Comparison of ENCODE assay signal across 16 cellular contexts in genomic region chr17:48860034-48860433, GRCh38. TPM values are rescaled to one million over a fixed set of nuclear protein-coding genes. Genes with fewer than 3 reads are reported as not detected.
DNase-seq lines count a peak whose midpoint lies in the region; ATAC-seq, FAIRE-seq and TF ChIP-seq lines count a peak whose summit lies in the region.
"Had no signal": no experiment of that assay in that cellular context is flagged by ENCODE, and none has a peak within 500 bp of the region (broad histone marks: within the 10 kb centered on the region; RNA-seq: fewer than 3 reads in every experiment).

No MANE protein-coding gene starts in this region.

- TF ChIP-seq RAD21 in HepG2 (CRISPR knock-in tag; IDR thresholded peaks at IDR 0.05) = no peak

- DNase-seq in HepG2 (ENCODE audit: low spot score) = no peak
- DNase-seq in right lobe of liver = no peak
- no peak for DNase-seq in PC-9
- DNase-seq in endothelial cell (ENCODE audit: low spot score) = no peak
- no peak for DNase-seq in smooth muscle cell (lab: John Stamatoyannopoulos, UW; ENCODE audit: unreplicated experiment)
- DNase-seq in stimulated activated CD4-positive, alpha-beta T cell treated with anti-CD3 and anti-CD28 coated beads, Interleukin-15, amount 100 ng/mL, for 24 hours = no peak
- DNase-seq in stimulated activated naive CD8-positive, alpha-beta T cell treated with anti-CD3 and anti-CD28 coated beads, Interleukin-15, amount 100 ng/mL, for 72 hours = no peak
- no peak for DNase-seq in NCI-H748 (lab: John Stamatoyannopoulos, UW; ENCODE audit: unreplicated experiment)
- DNase-seq: activated gamma-delta T cell treated with Interleukin-2 at 50 U/mL for 16 hours, foreskin keratinocyte, KG1, left ventricle myocardium inferior, NCI-H510A, OCI-M1, testis had no signal

- H3K27ac ChIP-seq in HepG2 (ENCODE audit: extremely low read length, insufficient read depth, low read length) (no peak overlapping the region), right lobe of liver (no peak overlapping the region), PC-9 (no peak overlapping the region), smooth muscle cell (ENCODE audit: low read depth) (no peak overlapping the region)
- H3K27ac ChIP-seq: foreskin keratinocyte, left ventricle myocardium inferior, testis had no signal

- H3K27me3 Mint-ChIP-seq in endothelial cell (ENCODE audit: unreplicated experiment) = no peaks in the 10 kb centered on the region
- no peaks in the 10 kb centered on the region for H3K27me3 Mint-ChIP-seq in stimulated activated naive CD8-positive, alpha-beta T cell treated with anti-CD3 and anti-CD28 coated beads, Interleukin-15, amount 100 ng/mL, for 72 hours

- H3K36me3 ChIP-seq in HepG2 (replicated peaks in 1 of 2; ENCODE audit: control insufficient read depth in 1 of 2, insufficient read depth in 2 of 2, low read length in 2 of 2) = peaks cover 23 to 46% of the 10 kb centered on the region in 2 experiments
- H3K36me3 ChIP-seq in right lobe of liver = peaks cover 0 to 90% (median 31%) of the 10 kb centered on the region in 4 donors
- no peaks in the 10 kb centered on the region for H3K36me3 ChIP-seq in PC-9 (ENCODE audit: low read depth)
- peaks cover 6% of the 10 kb centered on the region for H3K36me3 ChIP-seq in smooth muscle cell (ENCODE audit: low read depth)

- no peaks in the 10 kb centered on the region for H3K27me3 ChIP-seq in HepG2 (ENCODE audit: control insufficient read depth in 1 of 2, insufficient read depth in 2 of 2, low read length in 2 of 2)
- no peaks in the 10 kb centered on the region for H3K27me3 ChIP-seq in right lobe of liver
- no peaks in the 10 kb centered on the region for H3K27me3 ChIP-seq in PC-9 (ENCODE audit: insufficient read depth, low read depth)
- H3K27me3 ChIP-seq in smooth muscle cell (ENCODE audit: low read depth) = no peaks in the 10 kb centered on the region
- H3K27me3 ChIP-seq: foreskin keratinocyte, testis had no signal

- TF ChIP-seq EP300 in HepG2 (IDR thresholded peaks at IDR 0.05; ENCODE audit: low read depth in 2 of 2, low read length in 2 of 2) = no peak
- no peak for TF ChIP-seq EP300 in HepG2 (CRISPR knock-in tag; IDR thresholded peaks at IDR 0.05; ENCODE audit: borderline replicate concordance)

- H3K9me3 Mint-ChIP-seq in endothelial cell (ENCODE audit: unreplicated experiment) = no peaks in the 10 kb centered on the region
- H3K9me3 Mint-ChIP-seq in stimulated activated naive CD8-positive, alpha-beta T cell treated with anti-CD3 and anti-CD28 coated beads, Interleukin-15, amount 100 ng/mL, for 72 hours = no peaks in the 10 kb centered on the region

- H4K20me1 ChIP-seq in HepG2 (ENCODE audit: insufficient read depth, low read length) = no peaks in the 10 kb centered on the region
- no peaks in the 10 kb centered on the region for H4K20me1 ChIP-seq in PC-9 (ENCODE audit: insufficient read depth)
- H4K20me1 ChIP-seq in smooth muscle cell (ENCODE audit: low read depth) = no peaks in the 10 kb centered on the region

- H3K9ac ChIP-seq in HepG2 (ENCODE audit: insufficient read depth, low read depth, low read length) (no peak overlapping the region), smooth muscle cell (ENCODE audit: low read depth) (no peak overlapping the region)

- no peak for TF ChIP-seq CTCF in HepG2 (CRISPR knock-in tag; IDR thresholded peaks at IDR 0.05)
- TF ChIP-seq CTCF in right lobe of liver (IDR thresholded peaks at IDR 0.05) = no peak
- TF ChIP-seq CTCF in PC-9 (conservative IDR thresholded peaks at IDR 0.05) = 0 out of 2 replicates have a peak, but pooled peaks have one; percentile 35
- TF ChIP-seq CTCF in endothelial cell (IDR thresholded peaks at IDR 0.05; ENCODE audit: unreplicated experiment) = peak; percentile 61
- peak; percentile 21 for TF ChIP-seq CTCF in smooth muscle cell (IDR thresholded peaks at IDR 0.05; ENCODE audit: borderline replicate concordance, insufficient read depth, poor library complexity, severe bottlenecking)

- TF ChIP-seq POLR2A in HepG2 (IDR thresholded peaks at IDR 0.05; ENCODE audit: insufficient read depth in 1 of 2, low read depth in 2 of 2, low read length in 2 of 2) = no peak
- no peak for TF ChIP-seq POLR2A in right lobe of liver (IDR thresholded peaks at IDR 0.05)

- H3K36me3 Mint-ChIP-seq in endothelial cell (ENCODE audit: low read depth, unreplicated experiment) = peaks cover 11% of the 10 kb centered on the region

- H3F3A ChIP-seq in PC-9 (ENCODE audit: insufficient read depth, low read depth) (no peaks in the 10 kb centered on the region), smooth muscle cell (ENCODE audit: low read depth) (no peaks in the 10 kb centered on the region)

- no peak overlapping the region for H3K4me3 Mint-ChIP-seq in endothelial cell (ENCODE audit: unreplicated experiment)
- H3K4me3 Mint-ChIP-seq in stimulated activated naive CD8-positive, alpha-beta T cell treated with anti-CD3 and anti-CD28 coated beads, Interleukin-15, amount 100 ng/mL, for 72 hours = no peak overlapping the region

- H3K27ac Mint-ChIP-seq in endothelial cell (ENCODE audit: unreplicated experiment) = no peak overlapping the region
- H3K27ac Mint-ChIP-seq in stimulated activated naive CD8-positive, alpha-beta T cell treated with anti-CD3 and anti-CD28 coated beads, Interleukin-15, amount 100 ng/mL, for 72 hours = no peak overlapping the region

- no TSS peak for BruUV-seq in HepG2 (replicated peaks; lab: Mats Ljungman, UMichigan)
- BruUV-seq in PC-9 (replicated peaks; lab: Mats Ljungman, UMichigan) = no TSS peak

- H3K4me1 ChIP-seq in HepG2 (ENCODE audit: insufficient read depth, low read length) (no peaks in the 10 kb centered on the region), right lobe of liver (no peaks in the 10 kb centered on the region), PC-9 (replicated peaks; ENCODE audit: insufficient read depth) (no peaks in the 10 kb centered on the region), smooth muscle cell (ENCODE audit: low read depth) (no peaks in the 10 kb centered on the region)
- H3K4me1 ChIP-seq: foreskin keratinocyte, HAP-1, left ventricle myocardium inferior, testis had no signal

- no peaks in the 10 kb centered on the region for H3K9me2 ChIP-seq in PC-9 (ENCODE audit: insufficient read depth)

- POLR2A ChIA-PET in HepG2 (lab: Yijun Ruan, JAX) = interaction anchor here (1.3 to 5.8 kb wide), 2 partner anchors 9 to 12 kb away, joined by 3 to 26 read pairs; no protein-coding TSS in a partner anchor
- POLR2A ChIA-PET in PC-9 (lab: Charles Lee; ENCODE audit: unreplicated experiment) = no interaction called here

- H3K4me3 ChIP-seq in HepG2 (replicated peaks in 1 of 3; ENCODE audit: insufficient read depth in 1 of 3, low read depth in 2 of 3, low read length in 3 of 3) (no peak overlapping the region), right lobe of liver (no peak overlapping the region), PC-9 (no peak overlapping the region), smooth muscle cell (no peak overlapping the region)
- H3K4me3 ChIP-seq: HAP-1, left ventricle myocardium inferior, testis had no signal

- H3K79me2 ChIP-seq in HepG2 (ENCODE audit: insufficient read depth, low read length) (no peaks in the 10 kb centered on the region), PC-9 (ENCODE audit: low read depth) (no peaks in the 10 kb centered on the region), smooth muscle cell (ENCODE audit: low read depth) (no peaks in the 10 kb centered on the region)

- 99% methylated on average over 3 of the region's 3 CpGs for WGBS in HepG2 (ENCODE audit: low lambda C conversion rate)
- WGBS in right lobe of liver (ENCODE audit: insufficient coverage, low coverage, low lambda C conversion rate, missing lambda C conversion rate) = 100% methylated on average over 3 of the region's 3 CpGs
- 99% methylated on average over 3 of the region's 3 CpGs for WGBS in smooth muscle cell (ENCODE audit: low lambda C conversion rate)

- no peak for FAIRE-seq in HepG2 (lab: Jason Lieb, UNC)

- intact Hi-C loops in HepG2 (cut with micrococcal nuclease; ENCODE audit: unreplicated experiment) (no loop called here), right lobe of liver (cut with DNase I) (no loop called here), PC-9 (cut with micrococcal nuclease; ENCODE audit: unreplicated experiment) (no loop called here)

- H3K9me3 ChIP-seq in HepG2 (ENCODE audit: low read length) = no peaks in the 10 kb centered on the region
- no peaks in the 10 kb centered on the region for H3K9me3 ChIP-seq in right lobe of liver
- H3K9me3 ChIP-seq in PC-9 (ENCODE audit: insufficient read depth, low read depth) = no peaks in the 10 kb centered on the region
- H3K9me3 ChIP-seq in smooth muscle cell (replicated peaks; ENCODE audit: low read depth) = no peaks in the 10 kb centered on the region
- H3K9me3 ChIP-seq: HAP-1, left ventricle myocardium inferior, testis had no signal

- CTCF ChIA-PET in HepG2 (lab: Yijun Ruan, JAX; ENCODE audit: low intra/inter-chr PET ratio, low total read pairs) = no interaction called here
- CTCF ChIA-PET in PC-9 (lab: Charles Lee) = interaction anchor here (0.6 kb wide), 1 partner anchor 40 kb away, joined by 3 read pairs; no protein-coding TSS in a partner anchor

- peak; percentile 62 for ATAC-seq in HepG2
- no peak for ATAC-seq in right lobe of liver
- no peak for ATAC-seq in stimulated activated naive CD8-positive, alpha-beta T cell treated with anti-CD3 and anti-CD28 coated beads, Interleukin-15, amount 100 ng/mL, for 72 hours
- ATAC-seq: foreskin keratinocyte had no signal

- no peak overlapping the region for H2AFZ ChIP-seq in HepG2 (ENCODE audit: low read length)
- H2AFZ ChIP-seq in PC-9 = no peak overlapping the region
- no peak overlapping the region for H2AFZ ChIP-seq in smooth muscle cell (ENCODE audit: low read depth)

- no peak overlapping the region for H3K4me2 ChIP-seq in HepG2 (ENCODE audit: low read depth, low read length)
- no peak overlapping the region for H3K4me2 ChIP-seq in PC-9
- no peak overlapping the region for H3K4me2 ChIP-seq in smooth muscle cell

- in situ Hi-C loops in HepG2 (cut with HindIII; ENCODE audit: extremely low pct_ligation_motif_present, low pct_unique_long_range_greater_than_20kb) = no loop called here

- H3K4me1 Mint-ChIP-seq in endothelial cell (ENCODE audit: unreplicated experiment) = peaks cover under 1% of the 10 kb centered on the region
- no peaks in the 10 kb centered on the region for H3K4me1 Mint-ChIP-seq in stimulated activated naive CD8-positive, alpha-beta T cell treated with anti-CD3 and anti-CD28 coated beads, Interleukin-15, amount 100 ng/mL, for 72 hours

RNA-seq across cellular contexts. Expression of gene CALCOCO2, which starts 29.2 kb away (rescaled TPM):
- total RNA-seq in HepG2 (2016; rRNA removed; fragmentation: Illumina TruSeq; extraction: Trizol) (72.9 and 112 TPM in 2 replicates), right lobe of liver (10 to 100 TPM; 58.0 to 93.3 (median 72.1) TPM), PC-9 (2021) (82.9 and 95.9 TPM in 2 replicates), endothelial cell (ENCODE audit: unreplicated experiment) (46.1 TPM), smooth muscle cell (37.8 and 52.5 TPM in 2 replicates)
- 21.1 and 22.6 TPM in 2 replicates for total RNA-seq in HepG2 (2016; cell fraction: cytosol; rRNA removed; fragmentation: Illumina TruSeq; extraction: Trizol; ENCODE audit: low read depth)
- total RNA-seq in HepG2 (2016; cell fraction: insoluble cytoplasmic fraction; rRNA removed; fragmentation: Illumina TruSeq; extraction: Trizol) = 71.0 and 100 TPM in 2 replicates
- total RNA-seq in HepG2 (2016; cell fraction: membrane; rRNA removed; fragmentation: Illumina TruSeq; extraction: Trizol) = 38.8 and 53.3 TPM in 2 replicates
- total RNA-seq in HepG2 (2016; cell fraction: nucleus; rRNA removed; fragmentation: Illumina TruSeq; extraction: Trizol) = 38.1 and 38.5 TPM in 2 replicates
- polyA plus RNA-seq in HepG2 (2011; rRNA removed) (109 and 111 TPM in 2 replicates), smooth muscle cell (50.6 and 55.7 TPM in 2 replicates)
- 33.3 and 42.4 TPM in 2 replicates for polyA plus RNA-seq in HepG2 (2011; cell fraction: cytosol; rRNA removed)
- polyA plus RNA-seq in HepG2 (2011; cell fraction: nucleus; rRNA removed) = 39.4 and 47.3 TPM in 2 replicates
- 114 and 117 TPM in 2 replicates for polyA plus RNA-seq in HepG2 (2012)
- 17.4 and 17.6 TPM in 2 replicates for polyA plus RNA-seq in HepG2 (2016; cell fraction: cytosol; fragmentation: Illumina TruSeq; extraction: Trizol; ENCODE audit: low read depth)
- polyA plus RNA-seq in HepG2 (2016; cell fraction: insoluble cytoplasmic fraction; fragmentation: Illumina TruSeq; extraction: Trizol; ENCODE audit: low read depth) = 96.0 and 107 TPM in 2 replicates
- 19.3 and 24.7 TPM in 2 replicates for polyA plus RNA-seq in HepG2 (2016; cell fraction: membrane; fragmentation: Illumina TruSeq; extraction: Trizol; ENCODE audit: low read depth)
- 44.4 and 49.5 TPM in 2 replicates for polyA plus RNA-seq in HepG2 (2016; cell fraction: nucleus; fragmentation: Illumina TruSeq; extraction: Trizol; ENCODE audit: insufficient read depth, low read depth)
- 62.7 and 120 TPM in 2 replicates for polyA minus RNA-seq in HepG2 (2011; rRNA and poly(A)+ RNA removed; ENCODE audit: low replicate concordance)
- 46.2 and 66.1 TPM in 2 replicates for polyA minus RNA-seq in HepG2 (2011; cell fraction: cytosol; rRNA and poly(A)+ RNA removed)
- polyA minus RNA-seq in HepG2 (2011; cell fraction: nucleus; rRNA and poly(A)+ RNA removed) = 65.1 and 99.0 TPM in 2 replicates

RNA-seq across cellular contexts. Expression of gene ATP5MC1, which starts 32.6 kb away (rescaled TPM):
- total RNA-seq in HepG2 (2016; rRNA removed; fragmentation: Illumina TruSeq; extraction: Trizol) (206 and 210 TPM in 2 replicates), right lobe of liver (100 to 1,000 TPM in 2 of 6 experiments, 10 to 100 TPM in 4; 49.2 to 221 (median 57.9) TPM), PC-9 (2021) (62.7 and 71.2 TPM in 2 replicates), endothelial cell (ENCODE audit: unreplicated experiment) (36.7 TPM), smooth muscle cell (119 and 131 TPM in 2 replicates)
- 62.6 and 97.0 TPM in 2 replicates for total RNA-seq in HepG2 (2016; cell fraction: cytosol; rRNA removed; fragmentation: Illumina TruSeq; extraction: Trizol; ENCODE audit: low read depth)
- total RNA-seq in HepG2 (2016; cell fraction: insoluble cytoplasmic fraction; rRNA removed; fragmentation: Illumina TruSeq; extraction: Trizol) = 216 and 223 TPM in 2 replicates
- 52.5 and 70.5 TPM in 2 replicates for total RNA-seq in HepG2 (2016; cell fraction: membrane; rRNA removed; fragmentation: Illumina TruSeq; extraction: Trizol)
- total RNA-seq in HepG2 (2016; cell fraction: nucleus; rRNA removed; fragmentation: Illumina TruSeq; extraction: Trizol) = 83.0 and 89.8 TPM in 2 replicates
- polyA plus RNA-seq in HepG2 (2011; rRNA removed) (226 and 297 TPM in 2 replicates), smooth muscle cell (229 and 232 TPM in 2 replicates)
- 441 and 585 TPM in 2 replicates for polyA plus RNA-seq in HepG2 (2011; cell fraction: cytosol; rRNA removed)
- 85.2 and 126 TPM in 2 replicates for polyA plus RNA-seq in HepG2 (2011; cell fraction: nucleus; rRNA removed)
- polyA plus RNA-seq in HepG2 (2012) = 78.7 and 166 TPM in 2 replicates
- 101 and 126 TPM in 2 replicates for polyA plus RNA-seq in HepG2 (2016; cell fraction: cytosol; fragmentation: Illumina TruSeq; extraction: Trizol; ENCODE audit: low read depth)
- 326 and 350 TPM in 2 replicates for polyA plus RNA-seq in HepG2 (2016; cell fraction: insoluble cytoplasmic fraction; fragmentation: Illumina TruSeq; extraction: Trizol; ENCODE audit: low read depth)
- polyA plus RNA-seq in HepG2 (2016; cell fraction: membrane; fragmentation: Illumina TruSeq; extraction: Trizol; ENCODE audit: low read depth) = 65.9 and 83.1 TPM in 2 replicates
- 180 and 183 TPM in 2 replicates for polyA plus RNA-seq in HepG2 (2016; cell fraction: nucleus; fragmentation: Illumina TruSeq; extraction: Trizol; ENCODE audit: insufficient read depth, low read depth)
- 197 and 524 TPM in 2 replicates for polyA minus RNA-seq in HepG2 (2011; rRNA and poly(A)+ RNA removed; ENCODE audit: low replicate concordance)
- polyA minus RNA-seq in HepG2 (2011; cell fraction: cytosol; rRNA and poly(A)+ RNA removed) = 36.3 and 46.5 TPM in 2 replicates
- 22.3 and 29.0 TPM in 2 replicates for polyA minus RNA-seq in HepG2 (2011; cell fraction: nucleus; rRNA and poly(A)+ RNA removed)

RNA-seq across cellular contexts. Expression of gene TTLL6, which starts 43.0 kb away (rescaled TPM):
- total RNA-seq in HepG2 (2016; rRNA removed; fragmentation: Illumina TruSeq; extraction: Trizol) = 0.04 TPM in 1 of 2 replicates, not detected in the other
- total RNA-seq in HepG2 (2016; cell fraction: cytosol; rRNA removed; fragmentation: Illumina TruSeq; extraction: Trizol; ENCODE audit: low read depth) = not detected in 2 replicates
- 0.09 TPM in 1 of 2 replicates, not detected in the other for total RNA-seq in HepG2 (2016; cell fraction: insoluble cytoplasmic fraction; rRNA removed; fragmentation: Illumina TruSeq; extraction: Trizol)
- 0.12 TPM in 1 of 2 replicates, not detected in the other for total RNA-seq in HepG2 (2016; cell fraction: membrane; rRNA removed; fragmentation: Illumina TruSeq; extraction: Trizol)
- not detected in 2 replicates for total RNA-seq in HepG2 (2016; cell fraction: nucleus; rRNA removed; fragmentation: Illumina TruSeq; extraction: Trizol)
- polyA plus RNA-seq in HepG2 (2011; rRNA removed) = 0.08 and 0.25 TPM in 2 replicates
- polyA plus RNA-seq in HepG2 (2011; cell fraction: cytosol; rRNA removed) = 0.05 and 0.14 TPM in 2 replicates
- 0.23 and 0.45 TPM in 2 replicates for polyA plus RNA-seq in HepG2 (2011; cell fraction: nucleus; rRNA removed)
- 0.19 and 0.25 TPM in 2 replicates for polyA plus RNA-seq in HepG2 (2012)
- polyA plus RNA-seq in HepG2 (2016; cell fraction: cytosol; fragmentation: Illumina TruSeq; extraction: Trizol; ENCODE audit: low read depth) = 0.07 TPM in 1 of 2 replicates, not detected in the other
- not detected in 2 replicates for polyA plus RNA-seq in HepG2 (2016; cell fraction: insoluble cytoplasmic fraction; fragmentation: Illumina TruSeq; extraction: Trizol; ENCODE audit: low read depth)
- polyA plus RNA-seq in HepG2 (2016; cell fraction: membrane; fragmentation: Illumina TruSeq; extraction: Trizol; ENCODE audit: low read depth) = not detected in 2 replicates
- polyA plus RNA-seq in HepG2 (2016; cell fraction: nucleus; fragmentation: Illumina TruSeq; extraction: Trizol; ENCODE audit: insufficient read depth, low read depth) = not detected in 2 replicates
- polyA minus RNA-seq in HepG2 (2011; rRNA and poly(A)+ RNA removed; ENCODE audit: low replicate concordance) = 0.16 and 0.40 TPM in 2 replicates
- polyA minus RNA-seq in HepG2 (2011; cell fraction: cytosol; rRNA and poly(A)+ RNA removed) = not detected in 2 replicates
- polyA minus RNA-seq in HepG2 (2011; cell fraction: nucleus; rRNA and poly(A)+ RNA removed) = 0.26 and 1.1 TPM in 2 replicates
- total RNA-seq in right lobe of liver = under 1 TPM in 1 of 6 experiments, not detected in 5; 0.12 TPM
- not detected in 2 replicates for total RNA-seq in PC-9 (2021)
- total RNA-seq in endothelial cell (ENCODE audit: unreplicated experiment) = 0.87 TPM
- total RNA-seq in smooth muscle cell = 0.27 TPM in 1 of 2 replicates, not detected in the other
- 0.41 TPM in 1 of 2 replicates, not detected in the other for polyA plus RNA-seq in smooth muscle cell
- total RNA-seq: foreskin keratinocyte, left ventricle myocardium inferior had no signal
- polyA plus RNA-seq: foreskin keratinocyte had no signal

RNA-seq across cellular contexts. Expression of gene UBE2Z, which starts 48.2 kb away (rescaled TPM):
- 63.2 and 72.7 TPM in 2 replicates for total RNA-seq in HepG2 (2016; rRNA removed; fragmentation: Illumina TruSeq; extraction: Trizol)
- total RNA-seq in HepG2 (2016; cell fraction: cytosol; rRNA removed; fragmentation: Illumina TruSeq; extraction: Trizol; ENCODE audit: low read depth) = 6.5 and 8.6 TPM in 2 replicates
- total RNA-seq in HepG2 (2016; cell fraction: insoluble cytoplasmic fraction; rRNA removed; fragmentation: Illumina TruSeq; extraction: Trizol) = 64.4 and 70.7 TPM in 2 replicates
- total RNA-seq in HepG2 (2016; cell fraction: membrane; rRNA removed; fragmentation: Illumina TruSeq; extraction: Trizol) = 30.2 and 35.3 TPM in 2 replicates
- 38.7 and 45.5 TPM in 2 replicates for total RNA-seq in HepG2 (2016; cell fraction: nucleus; rRNA removed; fragmentation: Illumina TruSeq; extraction: Trizol)
- polyA plus RNA-seq in HepG2 (2011; rRNA removed) = 114 and 122 TPM in 2 replicates
- 89.4 and 105 TPM in 2 replicates for polyA plus RNA-seq in HepG2 (2011; cell fraction: cytosol; rRNA removed)
- 79.9 and 99.5 TPM in 2 replicates for polyA plus RNA-seq in HepG2 (2011; cell fraction: nucleus; rRNA removed)
- polyA plus RNA-seq in HepG2 (2012) = 66.2 and 67.5 TPM in 2 replicates
- polyA plus RNA-seq in HepG2 (2016; cell fraction: cytosol; fragmentation: Illumina TruSeq; extraction: Trizol; ENCODE audit: low read depth) = 5.4 and 5.9 TPM in 2 replicates
- 90.7 and 94.9 TPM in 2 replicates for polyA plus RNA-seq in HepG2 (2016; cell fraction: insoluble cytoplasmic fraction; fragmentation: Illumina TruSeq; extraction: Trizol; ENCODE audit: low read depth)
- 19.1 and 21.6 TPM in 2 replicates for polyA plus RNA-seq in HepG2 (2016; cell fraction: membrane; fragmentation: Illumina TruSeq; extraction: Trizol; ENCODE audit: low read depth)
- polyA plus RNA-seq in HepG2 (2016; cell fraction: nucleus; fragmentation: Illumina TruSeq; extraction: Trizol; ENCODE audit: insufficient read depth, low read depth) = 66.3 and 76.8 TPM in 2 replicates
- polyA minus RNA-seq in HepG2 (2011; rRNA and poly(A)+ RNA removed; ENCODE audit: low replicate concordance) = 157 and 173 TPM in 2 replicates
- 69.7 and 82.5 TPM in 2 replicates for polyA minus RNA-seq in HepG2 (2011; cell fraction: cytosol; rRNA and poly(A)+ RNA removed)
- polyA minus RNA-seq in HepG2 (2011; cell fraction: nucleus; rRNA and poly(A)+ RNA removed) = 97.2 and 106 TPM in 2 replicates
- 10 to 100 TPM; 19.6 to 30.9 (median 26.3) TPM for total RNA-seq in right lobe of liver
- 99.4 and 100.0 TPM in 2 replicates for total RNA-seq in PC-9 (2021)
- total RNA-seq in endothelial cell (ENCODE audit: unreplicated experiment) = 81.8 TPM
- total RNA-seq in smooth muscle cell = 67.5 and 82.5 TPM in 2 replicates
- 73.2 and 74.3 TPM in 2 replicates for polyA plus RNA-seq in smooth muscle cell

Comparison
In these comparisons a context has a peak if more than half of its experiments do, and no peak if none do; other contexts are left out.
1. CTCF ChIP-seq: peak in PC-9 (single experiment), endothelial cell (single experiment) and smooth muscle cell (single experiment); none in HepG2 (single experiment) and right lobe of liver (0 of 4).